In genomic region chr2:78262089-78262488, GRCh38 we compare ENCODE assay signal across 1 cellular context.
TF ChIP-seq lines count a peak whose summit lies in the region.

No MANE protein-coding gene starts in this region.

TF ChIP-seq in HepG2, 621 proteins besides CTCF, POLR2A, EP300 and RAD21 (continued from another document):
- TF ChIP-seq RARA (CRISPR knock-in tag; IDR thresholded peaks at IDR 0.05) (peak; percentile 54; the same call in 1 of the 2 replicates), NR2F1 (CRISPR knock-in tag; IDR thresholded peaks at IDR 0.05) (0 out of 4 replicates have a peak, but pooled peaks have one; percentile 45 to 46), SALL1 (CRISPR knock-in tag; IDR thresholded peaks at IDR 0.05) (peak; percentile 46; the same call in 1 of the 2 replicates), BCL6 (CRISPR knock-in tag; IDR thresholded peaks at IDR 0.05) (peak; percentile 38), ZBTB33 (CRISPR knock-in tag; IDR thresholded peaks at IDR 0.05) (0 out of 2 replicates have a peak, but pooled peaks have one; percentile 25)
